20 cellular contexts compared by ENCODE assay signal in the genomic region with DNA sequence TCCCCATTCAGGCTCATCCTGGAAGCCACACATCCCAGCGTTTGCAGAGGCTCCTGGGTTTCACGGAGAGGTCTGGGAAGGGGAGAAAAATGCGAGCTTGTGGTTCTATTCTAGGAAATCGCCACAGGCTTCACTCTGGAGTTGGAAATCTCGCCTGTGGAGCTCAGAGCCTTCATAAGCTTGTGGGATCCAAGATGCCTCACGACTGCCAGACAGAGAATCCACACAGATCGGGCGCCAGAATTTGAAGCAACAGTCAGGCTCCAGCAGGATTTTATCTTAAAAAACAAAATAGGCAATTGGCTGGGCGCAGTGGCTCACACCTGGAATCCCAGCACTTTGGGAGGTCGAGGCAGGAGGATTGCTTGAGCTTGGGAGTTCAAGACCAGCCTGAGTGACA.
"Had no signal": no experiment of that assay in that cellular context is flagged by ENCODE, and none has a peak within 500 bp of the region (broad histone marks: within the 10 kb centered on the region; RNA-seq: fewer than 3 reads in every experiment).

No MANE protein-coding gene starts in this region.

- H3K4me1 ChIP-seq: colonic mucosa, esophagus squamous epithelium, left ventricle myocardium inferior, spleen, tibial artery, upper lobe of left lung, uterus had no signal

- H3K36me3 Mint-ChIP-seq: naive thymus-derived CD4-positive, alpha-beta T cell; stimulated activated memory B cell treated with anti-CD40 and anti-IgM and Interleukin-4, amounts not matched to agents 10 μg/mL and 1 μg/mL and 100 μg/mL, for 72 hours had no signal

- H3K27ac ChIP-seq: colonic mucosa, esophagus squamous epithelium, left ventricle myocardium inferior, neutrophil, spleen, tibial artery, upper lobe of left lung, uterus had no signal

- H3K27me3 Mint-ChIP-seq: stimulated activated memory B cell treated with anti-CD40 and anti-IgM and Interleukin-4, amounts not matched to agents 10 μg/mL and 1 μg/mL and 100 μg/mL, for 72 hours; stimulated activated naive CD8-positive, alpha-beta T cell treated with anti-CD3 and anti-CD28 coated beads, Interleukin-15, Interleukin-2, amounts not matched to agents 100 ng/mL and 50 ng/mL, for 24 hours had no signal

- H3K27ac Mint-ChIP-seq: naive thymus-derived CD4-positive, alpha-beta T cell; nephron progenitor cell; stimulated activated memory B cell treated with anti-CD40 and anti-IgM and Interleukin-4, amounts not matched to agents 10 μg/mL and 1 μg/mL and 100 μg/mL, for 72 hours; stimulated activated naive CD8-positive, alpha-beta T cell treated with anti-CD3 and anti-CD28 coated beads, Interleukin-15, Interleukin-2, amounts not matched to agents 100 ng/mL and 50 ng/mL, for 24 hours had no signal

- ATAC-seq: left cardiac atrium; naive thymus-derived CD4-positive, alpha-beta T cell; sciatic nerve; stimulated activated memory B cell treated with anti-CD40 and anti-IgM and Interleukin-4, amounts not matched to agents 10 μg/mL and 1 μg/mL and 100 μg/mL, for 72 hours had no signal

- H3K9me3 Mint-ChIP-seq: naive thymus-derived CD4-positive, alpha-beta T cell; nephron progenitor cell; stimulated activated memory B cell treated with anti-CD40 and anti-IgM and Interleukin-4, amounts not matched to agents 10 μg/mL and 1 μg/mL and 100 μg/mL, for 72 hours; stimulated activated naive CD8-positive, alpha-beta T cell treated with anti-CD3 and anti-CD28 coated beads, Interleukin-15, Interleukin-2, amounts not matched to agents 100 ng/mL and 50 ng/mL, for 24 hours had no signal

- H3K4me1 Mint-ChIP-seq: nephron progenitor cell; stimulated activated memory B cell treated with anti-CD40 and anti-IgM and Interleukin-4, amounts not matched to agents 10 μg/mL and 1 μg/mL and 100 μg/mL, for 72 hours had no signal

- DNase-seq: colonic mucosa; dermis blood vessel endothelial cell; esophagus squamous epithelium; left cardiac atrium; left ventricle myocardium inferior; mesendoderm; naive thymus-derived CD4-positive, alpha-beta T cell; nephron progenitor cell; spleen; stimulated activated CD4-positive, alpha-beta T cell treated with anti-CD3 and anti-CD28 coated beads, Interleukin-15, amount 100 ng/mL, for 24 hours; stimulated activated CD4-positive, alpha-beta T cell treated with anti-CD3 and anti-CD28 coated beads, Interleukin-1b, Interleukin-23, amount 100 ng/mL, for 48 hours; stimulated activated CD4-positive, alpha-beta T cell treated with anti-CD3 and anti-CD28 coated beads, Interleukin-4, amount 100 ng/mL, for 24 hours; tibial artery; upper lobe of left lung; uterus had no signal

- H3K36me3 ChIP-seq: colonic mucosa, esophagus squamous epithelium, left ventricle myocardium inferior, neutrophil, spleen, tibial artery, upper lobe of left lung, uterus had no signal

- H3K4me3 Mint-ChIP-seq: naive thymus-derived CD4-positive, alpha-beta T cell; nephron progenitor cell; stimulated activated memory B cell treated with anti-CD40 and anti-IgM and Interleukin-4, amounts not matched to agents 10 μg/mL and 1 μg/mL and 100 μg/mL, for 72 hours; stimulated activated naive CD8-positive, alpha-beta T cell treated with anti-CD3 and anti-CD28 coated beads, Interleukin-15, Interleukin-2, amounts not matched to agents 100 ng/mL and 50 ng/mL, for 24 hours had no signal

- H3K4me3 ChIP-seq: colonic mucosa, esophagus squamous epithelium, left ventricle myocardium inferior, lung, spleen, tibial artery, upper lobe of left lung, uterus had no signal

- H3K27me3 ChIP-seq: colonic mucosa, spleen, tibial artery, upper lobe of left lung, uterus had no signal

- H3K9me3 ChIP-seq: colonic mucosa, esophagus squamous epithelium, left ventricle myocardium inferior, neutrophil, spleen, tibial artery, upper lobe of left lung, uterus had no signal
